ENCODE assay signal across 22 cellular contexts in the genomic region with DNA sequence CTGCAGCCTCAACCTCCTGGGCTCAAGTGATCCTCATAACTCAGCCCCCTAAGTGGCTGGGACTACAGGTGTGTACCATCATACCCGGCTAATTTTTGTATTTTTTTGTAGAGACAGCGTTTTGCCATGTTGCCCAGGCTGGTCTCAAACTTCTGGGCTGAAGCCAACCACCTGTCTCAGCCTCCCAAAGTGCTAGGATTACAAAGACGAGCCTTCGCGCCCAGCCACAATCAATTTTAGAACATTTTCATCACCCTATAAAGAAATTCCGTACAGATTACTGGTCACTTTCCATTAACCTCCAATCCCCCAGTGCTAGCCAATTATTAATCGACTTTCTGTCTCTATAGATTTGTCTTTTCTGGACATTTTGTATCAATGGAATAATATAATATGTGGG.
"Had no signal": no experiment of that assay in that cellular context is flagged by ENCODE, and none has a peak within 500 bp of the region (broad histone marks: within the 10 kb centered on the region; RNA-seq: fewer than 3 reads in every experiment).

No MANE protein-coding gene starts in this region.

- DNase-seq: colonic mucosa; cortex of kidney; effector CD8-positive, alpha-beta T cell; effector memory CD8-positive, alpha-beta T cell; endodermal cell; erythroblast; esophagus squamous epithelium; foreskin fibroblast; foreskin melanocyte; gastrocnemius medialis; glutamatergic neuron; head of caudate nucleus; heart right ventricle; hippocampal formation; left cardiac atrium; left lung; left ventricle myocardium superior; lower lobe of right lung; mesenchymal stem cell; mucosa of descending colon; naive thymus-derived CD4-positive, alpha-beta T cell had no signal

- ATAC-seq: effector memory CD8-positive, alpha-beta T cell; esophagus mucosa; gastrocnemius medialis; heart right ventricle; left cardiac atrium; left lung; left ventricle myocardium superior; lower lobe of right lung; mucosa of descending colon; naive thymus-derived CD4-positive, alpha-beta T cell had no signal
